Comparison of ENCODE assay signal across 1 cellular context in genomic region chr9:34636791-34637355, GRCh38.
TF ChIP-seq lines count a peak whose summit lies in the region.

No MANE protein-coding gene starts in this region.

TF ChIP-seq in HepG2, 621 proteins besides CTCF, POLR2A, EP300 and RAD21 (continued from another document):
- TF ChIP-seq, protein P1, sequence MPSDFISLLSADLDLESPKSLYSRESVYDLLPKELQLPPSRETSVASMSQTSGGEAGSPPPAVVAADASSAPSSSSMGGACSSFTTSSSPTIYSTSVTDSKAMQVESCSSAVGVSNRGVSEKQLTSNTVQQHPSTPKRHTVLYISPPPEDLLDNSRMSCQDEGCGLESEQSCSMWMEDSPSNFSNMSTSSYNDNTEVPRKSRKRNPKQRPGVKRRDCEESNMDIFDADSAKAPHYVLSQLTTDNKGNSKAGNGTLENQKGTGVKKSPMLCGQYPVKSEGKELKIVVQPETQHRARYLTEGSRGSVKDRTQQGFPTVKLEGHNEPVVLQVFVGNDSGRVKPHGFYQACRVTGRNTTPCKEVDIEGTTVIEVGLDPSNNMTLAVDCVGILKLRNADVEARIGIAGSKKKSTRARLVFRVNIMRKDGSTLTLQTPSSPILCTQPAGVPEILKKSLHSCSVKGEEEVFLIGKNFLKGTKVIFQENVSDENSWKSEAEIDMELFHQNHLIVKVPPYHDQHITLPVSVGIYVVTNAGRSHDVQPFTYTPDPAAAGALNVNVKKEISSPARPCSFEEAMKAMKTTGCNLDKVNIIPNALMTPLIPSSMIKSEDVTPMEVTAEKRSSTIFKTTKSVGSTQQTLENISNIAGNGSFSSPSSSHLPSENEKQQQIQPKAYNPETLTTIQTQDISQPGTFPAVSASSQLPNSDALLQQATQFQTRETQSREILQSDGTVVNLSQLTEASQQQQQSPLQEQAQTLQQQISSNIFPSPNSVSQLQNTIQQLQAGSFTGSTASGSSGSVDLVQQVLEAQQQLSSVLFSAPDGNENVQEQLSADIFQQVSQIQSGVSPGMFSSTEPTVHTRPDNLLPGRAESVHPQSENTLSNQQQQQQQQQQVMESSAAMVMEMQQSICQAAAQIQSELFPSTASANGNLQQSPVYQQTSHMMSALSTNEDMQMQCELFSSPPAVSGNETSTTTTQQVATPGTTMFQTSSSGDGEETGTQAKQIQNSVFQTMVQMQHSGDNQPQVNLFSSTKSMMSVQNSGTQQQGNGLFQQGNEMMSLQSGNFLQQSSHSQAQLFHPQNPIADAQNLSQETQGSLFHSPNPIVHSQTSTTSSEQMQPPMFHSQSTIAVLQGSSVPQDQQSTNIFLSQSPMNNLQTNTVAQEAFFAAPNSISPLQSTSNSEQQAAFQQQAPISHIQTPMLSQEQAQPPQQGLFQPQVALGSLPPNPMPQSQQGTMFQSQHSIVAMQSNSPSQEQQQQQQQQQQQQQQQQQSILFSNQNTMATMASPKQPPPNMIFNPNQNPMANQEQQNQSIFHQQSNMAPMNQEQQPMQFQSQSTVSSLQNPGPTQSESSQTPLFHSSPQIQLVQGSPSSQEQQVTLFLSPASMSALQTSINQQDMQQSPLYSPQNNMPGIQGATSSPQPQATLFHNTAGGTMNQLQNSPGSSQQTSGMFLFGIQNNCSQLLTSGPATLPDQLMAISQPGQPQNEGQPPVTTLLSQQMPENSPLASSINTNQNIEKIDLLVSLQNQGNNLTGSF (CRISPR knock-in tag; IDR thresholded peaks at IDR 0.05): peak; percentile 69; the same call in 1 of the 2 replicates
- TF ChIP-seq GLI4 (CRISPR knock-in tag; IDR thresholded peaks at IDR 0.05; ENCODE audit: borderline replicate concordance): 0 out of 2 replicates have a peak, but pooled peaks have one; percentile 64
- TF ChIP-seq ZNF567 (CRISPR knock-in tag; IDR thresholded peaks at IDR 0.05; ENCODE audit: borderline replicate concordance): 0 out of 2 replicates have a peak, but pooled peaks have one; percentile 3
- TF ChIP-seq ZNF281 (CRISPR knock-in tag; IDR thresholded peaks at IDR 0.05; ENCODE audit: borderline replicate concordance): 0 out of 2 replicates have a peak, but pooled peaks have one; percentile 6
- TF ChIP-seq RFXAP (CRISPR knock-in tag; IDR thresholded peaks at IDR 0.05; ENCODE audit: borderline replicate concordance): peak; percentile 10; the same call in 1 of the 2 replicates
- 0 out of 2 replicates have a peak, but pooled peaks have one; percentile 5 for TF ChIP-seq FOSL2 (CRISPR knock-in tag; IDR thresholded peaks at IDR 0.05)
- TF ChIP-seq ZBTB7B (CRISPR knock-in tag; IDR thresholded peaks at IDR 0.05): 0 out of 2 replicates have a peak, but pooled peaks have one; percentile 3
- TF ChIP-seq ZNF160 (CRISPR knock-in tag; IDR thresholded peaks at IDR 0.05): 0 out of 2 replicates have a peak, but pooled peaks have one; percentile 41
- TF ChIP-seq LCORL (IDR thresholded peaks at IDR 0.05): no peak
- 0 out of 2 replicates have a peak, but pooled peaks have one; percentile 6 for TF ChIP-seq LCORL (CRISPR knock-in tag; IDR thresholded peaks at IDR 0.05)
